8 cellular contexts compared by ENCODE assay signal in the genomic region with DNA sequence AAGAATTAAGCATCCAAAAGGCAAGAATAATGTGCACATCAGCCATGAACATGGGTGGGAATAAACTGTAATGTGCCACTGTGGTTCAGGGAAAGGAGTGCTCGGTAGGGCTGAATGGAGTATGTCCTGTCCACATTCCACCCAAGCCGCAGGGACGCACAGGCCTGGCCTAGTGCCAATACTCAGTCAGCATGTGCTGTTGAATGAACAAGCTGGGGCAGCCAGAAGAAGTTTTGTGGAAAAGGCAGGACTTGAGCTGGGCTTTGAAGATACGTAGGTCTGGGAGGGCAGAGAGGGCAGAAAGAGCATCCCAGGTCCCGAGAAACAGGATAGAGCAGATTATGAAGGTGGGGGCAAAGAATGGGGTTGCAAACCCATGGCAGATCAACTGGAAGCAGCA.
DNase-seq lines count a peak whose midpoint lies in the region; ATAC-seq and TF ChIP-seq lines count a peak whose summit lies in the region.

No MANE protein-coding gene starts in this region.

- H3K4me3 Mint-ChIP-seq in activated naive CD8-positive, alpha-beta T cell treated with anti-CD3 and anti-CD28 coated beads for 36 hours, result no peak overlapping the region

- H3K27me3 ChIP-seq in GM23248 (replicated peaks; ENCODE audit: insufficient read depth), result no peaks in the 10 kb centered on the region

- TF ChIP-seq CTCF in retinal pigment epithelial cell (conservative IDR thresholded peaks at IDR 0.05; ENCODE audit: low read depth, low read length), result no peak

- peaks cover 32% of the 10 kb centered on the region for H3K4me1 ChIP-seq in GM23248 (ENCODE audit: insufficient read depth)

- no peaks in the 10 kb centered on the region for H3K9me3 ChIP-seq in GM23248 (ENCODE audit: low read depth)

- no peak overlapping the region for H2AFZ ChIP-seq in GM23248

- peaks cover 3% of the 10 kb centered on the region for H3K9me3 Mint-ChIP-seq in activated naive CD8-positive, alpha-beta T cell treated with anti-CD3 and anti-CD28 coated beads for 36 hours

- no peak overlapping the region for H3K27ac Mint-ChIP-seq in activated naive CD8-positive, alpha-beta T cell treated with anti-CD3 and anti-CD28 coated beads for 36 hours

- 26 to 43% methylated on average over 5 of the region's 5 CpGs for WGBS in GM23248 (ENCODE audit: low coverage in 1 of 2, low lambda C conversion rate in 2 of 2, missing lambda C conversion rate in 2 of 2), 2 experiments

- H3K27me3 Mint-ChIP-seq in activated naive CD8-positive, alpha-beta T cell treated with anti-CD3 and anti-CD28 coated beads for 36 hours, result no peaks in the 10 kb centered on the region

- H3K4me1 Mint-ChIP-seq in activated naive CD8-positive, alpha-beta T cell treated with anti-CD3 and anti-CD28 coated beads for 36 hours, result peaks cover 14% of the 10 kb centered on the region

- H3K4me3 ChIP-seq in GM23248, result no peak overlapping the region
- no peak overlapping the region for H3K4me3 ChIP-seq in retinal pigment epithelial cell (ENCODE audit: low read length)

- in situ Hi-C loops in GM23248 (cut with MboI) (no loop called here), SK-MEL-5 (cut with HindIII; ENCODE audit: low pct_unique_long_range_greater_than_20kb, low sequenced_read_pairs) (no loop called here)

- no peak overlapping the region for H3K27ac ChIP-seq in GM23248

- ATAC-seq in HG02759 (IDR thresholded peaks at IDR 0.05; ENCODE audit: unreplicated experiment), result no peak

- no peaks in the 10 kb centered on the region for H4K20me1 ChIP-seq in GM23248 (ENCODE audit: insufficient read depth)

- no peaks in the 10 kb centered on the region for H3K79me2 ChIP-seq in GM23248 (ENCODE audit: insufficient read depth)

- DNase-seq in GM23248 (peak; percentile 71), SK-MEL-5 (ENCODE audit: low read depth, low spot score) (peak; percentile 28), foreskin melanocyte (peak; percentile 56), retinal pigment epithelial cell (ENCODE audit: low read depth) (peak; percentile 84), KG1 (lab: John Stamatoyannopoulos, UW) (no peak), NCI-H2107 treated with DMSO at 0.1 percent for 48 hours (lab: John Stamatoyannopoulos, UW; ENCODE audit: unreplicated experiment) (no peak)
- no peak for DNase-seq in activated naive CD8-positive, alpha-beta T cell treated with anti-CD3 and anti-CD28 coated beads for 36 hours

- H3K36me3 Mint-ChIP-seq in activated naive CD8-positive, alpha-beta T cell treated with anti-CD3 and anti-CD28 coated beads for 36 hours, result peaks cover 4% of the 10 kb centered on the region

- no peak overlapping the region for H3K9ac ChIP-seq in GM23248

- no peaks in the 10 kb centered on the region for H3K36me3 ChIP-seq in GM23248 (ENCODE audit: low read depth)

- H3K9me2 ChIP-seq in GM23248 (ENCODE audit: insufficient read depth), result no peaks in the 10 kb centered on the region

- H3F3A ChIP-seq in GM23248 (ENCODE audit: insufficient read depth), result peaks cover 26% of the 10 kb centered on the region

- H3K4me2 ChIP-seq in GM23248 (ENCODE audit: unreplicated experiment), result no peak overlapping the region

Comparison
In these comparisons a context has a peak if more than half of its experiments do, and no peak if none do; other contexts are left out.
1. DNase-seq: peak in GM23248 (single experiment), SK-MEL-5 (single experiment), foreskin melanocyte (single experiment) and retinal pigment epithelial cell (single experiment); none in activated naive CD8-positive, alpha-beta T cell treated with anti-CD3 and anti-CD28 coated beads for 36 hours (single experiment), KG1 (single experiment) and NCI-H2107 treated with DMSO at 0.1 percent for 48 hours (single experiment).